Comparison of ENCODE assay signal across 14 cellular contexts in genomic region chr10:124994573-124995473, GRCh38. TPM values are rescaled to one million over a fixed set of nuclear protein-coding genes. Genes with fewer than 3 reads are reported as not detected.
DNase-seq lines count a peak whose midpoint lies in the region; ATAC-seq and TF ChIP-seq lines count a peak whose summit lies in the region.
"Had no signal": no experiment of that assay in that cellular context is flagged by ENCODE, and none has a peak within 500 bp of the region (broad histone marks: within the 10 kb centered on the region; RNA-seq: fewer than 3 reads in every experiment).

No MANE protein-coding gene starts in this region.

- no peak for TF ChIP-seq CTCF in left ventricle myocardium inferior (IDR thresholded peaks at IDR 0.05; ENCODE audit: borderline replicate concordance)
- no peak for TF ChIP-seq CTCF in mucosa of descending colon (IDR thresholded peaks at IDR 0.05)
- TF ChIP-seq CTCF in upper lobe of right lung (IDR thresholded peaks at IDR 0.05) = no peak
- TF ChIP-seq CTCF in foreskin keratinocyte (conservative IDR thresholded peaks at IDR 0.05) = no peak

- H3K27ac ChIP-seq in left ventricle myocardium inferior (replicated peaks) = peak overlapping the region; percentile 40
- H3K27ac ChIP-seq in ectodermal cell (ENCODE audit: insufficient read depth, low read depth, low read length, poor library complexity, severe bottlenecking) = peak overlapping the region; percentile 26
- no peak overlapping the region for H3K27ac ChIP-seq in upper lobe of right lung
- no peak overlapping the region for H3K27ac ChIP-seq in foreskin keratinocyte
- H3K27ac ChIP-seq: SK-N-MC had no signal

- H3K27me3 ChIP-seq in left ventricle myocardium inferior (ENCODE audit: low read depth) (no peaks in the 10 kb centered on the region), ectodermal cell (ENCODE audit: control insufficient read depth, insufficient read depth, low read length, poor library complexity, severe bottlenecking) (no peaks in the 10 kb centered on the region), upper lobe of right lung (no peaks in the 10 kb centered on the region), foreskin keratinocyte (no peaks in the 10 kb centered on the region)

- DNase-seq in left ventricle myocardium inferior = peak; percentile 15
- DNase-seq in Right ventricle myocardium inferior (ENCODE audit: missing footprints) = no peak
- DNase-seq in mucosa of descending colon = peak; percentile 1 to 48 (median 25)
- DNase-seq in upper lobe of right lung = peak; percentile 59
- DNase-seq in SIG-M5 treated with dmso at 0.1 percent for 504 hours (lab: John Stamatoyannopoulos, UW; ENCODE audit: unreplicated experiment) = no peak
- no peak for DNase-seq in foreskin keratinocyte
- DNase-seq in NCI-H748 treated with DMSO at 0.1 percent for 48 hours (lab: John Stamatoyannopoulos, UW) = no peak
- DNase-seq: activated naive CD4-positive, alpha-beta T cell treated with Interleukin-2 at 50 U/mL for 16 hours; COR-L47; IMR-90; kidney glomerular epithelial cell; stimulated activated naive B cell treated with anti-CD40 and anti-IgM and Interleukin-4, amounts not matched to agents 10 μg/mL and 1 μg/mL and 100 μg/mL, for 72 hours had no signal

- intact Hi-C loops in left ventricle myocardium inferior (cut with micrococcal nuclease) = loop anchor here (10.0 kb wide), 1 partner anchor 50 kb away; no protein-coding TSS in a partner anchor
- intact Hi-C loops in Right ventricle myocardium inferior (cut with DNase I) = loop anchor here (10.0 kb wide), 1 partner anchor 340 kb away; no protein-coding TSS in a partner anchor
- intact Hi-C loops in mucosa of descending colon (cut with DNase I, micrococcal nuclease) = no loop called here
- intact Hi-C loops in upper lobe of right lung (cut with DNase I) = loop anchor here (10.0 kb wide), 1 partner anchor 50 kb away; no protein-coding TSS in a partner anchor

- H3K9me3 ChIP-seq in left ventricle myocardium inferior (replicated peaks) (no peaks in the 10 kb centered on the region), ectodermal cell (ENCODE audit: control insufficient read depth, low read length) (no peaks in the 10 kb centered on the region), mucosa of descending colon (no peaks in the 10 kb centered on the region), upper lobe of right lung (no peaks in the 10 kb centered on the region)

- H3K36me3 ChIP-seq in left ventricle myocardium inferior (peaks cover 79% of the 10 kb centered on the region), ectodermal cell (ENCODE audit: control insufficient read depth, insufficient read depth, low read length) (peaks cover 61% of the 10 kb centered on the region), mucosa of descending colon (ENCODE audit: low read depth) (peaks cover 9% of the 10 kb centered on the region), upper lobe of right lung (peaks cover 86% of the 10 kb centered on the region)

- H3K4me3 ChIP-seq in left ventricle myocardium inferior (no peak overlapping the region), ectodermal cell (ENCODE audit: insufficient read depth, low read depth, low read length) (no peak overlapping the region), mucosa of descending colon (no peak overlapping the region), upper lobe of right lung (no peak overlapping the region)
- H3K4me3 ChIP-seq: SK-N-MC had no signal

- peaks cover 47% of the 10 kb centered on the region for H3K4me1 ChIP-seq in left ventricle myocardium inferior
- no peaks in the 10 kb centered on the region for H3K4me1 ChIP-seq in ectodermal cell (ENCODE audit: control insufficient read depth, insufficient read depth, low read length)
- no peaks in the 10 kb centered on the region for H3K4me1 ChIP-seq in mucosa of descending colon (ENCODE audit: low read depth)
- H3K4me1 ChIP-seq in upper lobe of right lung = peaks cover 11% of the 10 kb centered on the region
- no peaks in the 10 kb centered on the region for H3K4me1 ChIP-seq in foreskin keratinocyte

- ATAC-seq in Right ventricle myocardium inferior = no peak
- ATAC-seq in mucosa of descending colon = no peak
- no peak for ATAC-seq in upper lobe of right lung
- ATAC-seq in foreskin keratinocyte = no peak
- ATAC-seq: stimulated activated naive B cell treated with anti-CD40 and anti-IgM and Interleukin-4, amounts not matched to agents 10 μg/mL and 1 μg/mL and 100 μg/mL, for 72 hours had no signal

- 92 to 94% methylated on average over 31 of the region's 31 CpGs for WGBS in ectodermal cell, 2 experiments

RNA-seq across cellular contexts. Expression of gene ZRANB1, which starts 52.9 kb away (rescaled TPM):
- total RNA-seq in left ventricle myocardium inferior (25.3 TPM), Right ventricle myocardium inferior (23.4 TPM), mucosa of descending colon (10 to 100 TPM in 2 of 3 donors, 1 to 10 TPM in 1; 9.9 to 31.4 (median 13.5) TPM), upper lobe of right lung (20.5 TPM), foreskin keratinocyte (11.5 and 12.5 TPM in 2 replicates)
- polyA plus RNA-seq in ectodermal cell (2013, experiment 1 of 4) = 14.9 TPM
- polyA plus RNA-seq in ectodermal cell (2013, experiment 2 of 4) = 15.9 TPM
- 11.6 TPM for polyA plus RNA-seq in ectodermal cell (2013, experiment 3 of 4)
- 13.1 TPM for polyA plus RNA-seq in ectodermal cell (2013, experiment 4 of 4)
- 3.8 and 4.5 TPM in 2 replicates for polyA plus RNA-seq in foreskin keratinocyte

Comparison
In these comparisons a context has a peak if more than half of its experiments do, and no peak if none do; other contexts are left out.
1. DNase-seq: peak in left ventricle myocardium inferior (single experiment), mucosa of descending colon (3 of 3) and upper lobe of right lung (single experiment); none in Right ventricle myocardium inferior (single experiment), SIG-M5 treated with dmso at 0.1 percent for 504 hours (single experiment), foreskin keratinocyte (0 of 2) and NCI-H748 treated with DMSO at 0.1 percent for 48 hours (single experiment).
2. H3K27ac ChIP-seq: peak in left ventricle myocardium inferior (single experiment) and ectodermal cell (single experiment); none in upper lobe of right lung (single experiment) and foreskin keratinocyte (single experiment).
3. intact Hi-C loops: an anchor here in left ventricle myocardium inferior (10.0 kb wide), Right ventricle myocardium inferior (10.0 kb wide) and upper lobe of right lung (10.0 kb wide); none called in mucosa of descending colon.